19 cellular contexts compared by ENCODE assay signal in the genomic region with DNA sequence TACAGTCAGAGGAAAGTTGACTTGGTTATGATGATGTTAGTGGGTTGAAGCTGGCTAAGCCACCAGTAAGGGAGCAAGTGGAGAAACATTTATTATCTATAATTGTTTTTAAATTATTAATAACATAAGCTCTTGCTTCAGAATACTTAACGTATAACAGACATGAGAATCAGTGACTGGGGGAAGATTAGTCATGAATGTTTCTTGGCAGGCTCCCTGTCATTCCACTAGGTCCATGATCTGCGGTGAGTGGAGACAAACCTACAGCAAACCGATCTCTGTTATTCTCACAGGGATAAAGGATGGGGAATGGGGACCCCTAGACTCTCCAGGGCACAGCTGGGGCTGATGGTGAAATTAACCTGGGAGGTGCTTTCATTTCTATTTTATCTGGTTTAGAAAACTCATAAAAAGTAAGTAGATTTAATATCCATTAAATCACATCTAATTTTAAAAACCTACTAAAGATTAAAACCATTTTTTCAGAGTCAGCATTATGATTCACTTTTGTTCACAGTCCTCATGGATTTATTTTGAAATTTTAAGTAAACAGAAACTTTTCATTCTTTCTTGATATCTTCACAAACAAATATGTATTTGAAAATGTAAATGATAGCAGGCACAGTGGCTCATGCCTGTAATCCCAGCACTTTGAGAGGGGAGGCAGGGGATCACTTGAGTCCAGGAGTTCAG.
DNase-seq lines count a peak whose midpoint lies in the region; ATAC-seq and TF ChIP-seq lines count a peak whose summit lies in the region.
"Had no signal": no experiment of that assay in that cellular context is flagged by ENCODE, and none has a peak within 500 bp of the region (broad histone marks: within the 10 kb centered on the region; RNA-seq: fewer than 3 reads in every experiment).

No MANE protein-coding gene starts in this region.

- H3K9me3 Mint-ChIP-seq in natural killer cell (peaks cover 4 to 9% of the 10 kb centered on the region in 2 donors), glutamatergic neuron (ENCODE audit: unreplicated experiment) (no peaks in the 10 kb centered on the region)

- no peaks in the 10 kb centered on the region for H3K36me3 ChIP-seq in left ventricle myocardium inferior
- H3K36me3 ChIP-seq: colonic mucosa had no signal

- H3K4me1 Mint-ChIP-seq in natural killer cell (no peaks in the 10 kb centered on the region), glutamatergic neuron (ENCODE audit: low read depth, unreplicated experiment) (no peaks in the 10 kb centered on the region)

- intact Hi-C loops in left ventricle myocardium superior (cut with micrococcal nuclease) = no loop called here
- intact Hi-C loops in left ventricle myocardium inferior (cut with micrococcal nuclease) = no loop called here
- intact Hi-C loops in natural killer cell (cut with micrococcal nuclease) = no loop called here

- H3K27ac Mint-ChIP-seq in natural killer cell (no peak overlapping the region), glutamatergic neuron (ENCODE audit: unreplicated experiment) (no peak overlapping the region)
- H3K27ac Mint-ChIP-seq: activated naive CD8-positive, alpha-beta T cell; T-helper 17 cell had no signal

- no peak overlapping the region for H3K27ac ChIP-seq in left ventricle myocardium inferior (replicated peaks)
- H3K27ac ChIP-seq: colonic mucosa, foreskin keratinocyte had no signal

- DNase-seq in left ventricle myocardium superior (no peak), left ventricle myocardium inferior (no peak), amniotic epithelial cell (ENCODE audit: low read depth) (peak; percentile 83), fibroblast of peridontal ligament (ENCODE audit: extremely low read depth) (peak; percentile 76), stromal cell of bone marrow (ENCODE audit: low read depth) (peak; percentile 79), natural killer cell (no peak), glutamatergic neuron (no peak), LoVo (ENCODE audit: low spot score) (no peak)
- DNase-seq: AML-193; colonic mucosa; islet precursor cell; NCI-H1417; NCI-H446 treated with DMSO at 0.1 percent for 48 hours; stimulated activated CD4-positive, alpha-beta T cell treated with anti-CD3 and anti-CD28 coated beads, Interleukin-15, amount 100 ng/mL, for 24 hours; T-helper 17 cell had no signal

- ATAC-seq in left ventricle myocardium superior (peak; percentile 47), natural killer cell (no peak)
- ATAC-seq: foreskin keratinocyte, HepG2, Panc1, T-helper 17 cell had no signal

- no peaks in the 10 kb centered on the region for H3K27me3 Mint-ChIP-seq in natural killer cell (ENCODE audit: low read depth in 2 of 2)
- H3K27me3 Mint-ChIP-seq in glutamatergic neuron (ENCODE audit: unreplicated experiment) = no peaks in the 10 kb centered on the region
- H3K27me3 Mint-ChIP-seq: activated naive CD8-positive, alpha-beta T cell; T-helper 17 cell had no signal

- H3K27me3 ChIP-seq in left ventricle myocardium inferior (ENCODE audit: low read depth) = no peaks in the 10 kb centered on the region
- H3K27me3 ChIP-seq: colonic mucosa, foreskin keratinocyte had no signal

- H3K36me3 Mint-ChIP-seq in natural killer cell (no peaks in the 10 kb centered on the region), glutamatergic neuron (ENCODE audit: unreplicated experiment) (peaks cover 3% of the 10 kb centered on the region)
- H3K36me3 Mint-ChIP-seq: activated naive CD8-positive, alpha-beta T cell had no signal

- peaks cover 31% of the 10 kb centered on the region for H3K4me1 ChIP-seq in left ventricle myocardium inferior
- H3K4me1 ChIP-seq: colonic mucosa, foreskin keratinocyte had no signal

- H3K9me3 ChIP-seq in left ventricle myocardium inferior (replicated peaks) = no peaks in the 10 kb centered on the region
- H3K9me3 ChIP-seq: colonic mucosa had no signal

- H3K4me3 Mint-ChIP-seq in natural killer cell (no peak overlapping the region), glutamatergic neuron (ENCODE audit: unreplicated experiment) (no peak overlapping the region)
- H3K4me3 Mint-ChIP-seq: activated naive CD8-positive, alpha-beta T cell; T-helper 17 cell had no signal

- TF ChIP-seq CTCF in left ventricle myocardium inferior (IDR thresholded peaks at IDR 0.05; ENCODE audit: borderline replicate concordance) (no peak), natural killer cell (IDR thresholded peaks at IDR 0.05) (no peak), glutamatergic neuron (IDR thresholded peaks at IDR 0.05; ENCODE audit: partially characterized antibody, unreplicated experiment) (no peak)

- H3K4me3 ChIP-seq in left ventricle myocardium inferior = no peak overlapping the region
- H3K4me3 ChIP-seq: colonic mucosa had no signal

Comparison
In these comparisons a context has a peak if more than half of its experiments do, and no peak if none do; other contexts are left out.
1. DNase-seq: peak in amniotic epithelial cell (single experiment), fibroblast of peridontal ligament (single experiment) and stromal cell of bone marrow (single experiment); none in left ventricle myocardium superior (single experiment), left ventricle myocardium inferior (single experiment), natural killer cell (single experiment), glutamatergic neuron (single experiment) and LoVo (single experiment).